ENCODE assay signal across 33 cellular contexts in genomic region chr11:69269926-69270697, GRCh38. TPM values are rescaled to one million over a fixed set of nuclear protein-coding genes. Genes with fewer than 3 reads are reported as not detected.
"Had no signal": no experiment of that assay in that cellular context is flagged by ENCODE, and none has a peak within 500 bp of the region (broad histone marks: within the 10 kb centered on the region; RNA-seq: fewer than 3 reads in every experiment).

No MANE protein-coding gene starts in this region.

- H3K36me3 Mint-ChIP-seq: activated naive CD8-positive, alpha-beta T cell; WTC11 had no signal

- FAIRE-seq: astrocyte, bronchial epithelial cell, colon, endothelial cell of umbilical vein had no signal

- H3K27me3 ChIP-seq: esophagus squamous epithelium had no signal

- H3K27ac ChIP-seq: brain microvascular endothelial cell, epithelial cell of prostate, esophagus squamous epithelium, gastroesophageal sphincter had no signal

- H3K9me3 ChIP-seq: esophagus squamous epithelium, gastroesophageal sphincter had no signal

- H3K4me3 ChIP-seq: esophagus squamous epithelium, gastroesophageal sphincter had no signal

- H3K27me3 Mint-ChIP-seq: activated CD4-positive, alpha-beta memory T cell treated with anti-CD3 and anti-CD28 coated beads, Interleukin-2, amount 10 ng/mL, durations not matched to agents 7 days and 5 days; activated CD4-positive, alpha-beta T cell treated with anti-CD3 and anti-CD28 coated beads, Interleukin-2, amount 10 ng/mL, durations not matched to agents 7 days and 5 days; activated naive CD8-positive, alpha-beta T cell had no signal

- H3K27ac Mint-ChIP-seq: activated CD4-positive, alpha-beta memory T cell treated with anti-CD3 and anti-CD28 coated beads, Interleukin-2, amount 10 ng/mL, durations not matched to agents 7 days and 5 days; activated CD4-positive, alpha-beta T cell treated with anti-CD3 and anti-CD28 coated beads, Interleukin-2, amount 10 ng/mL, durations not matched to agents 7 days and 5 days; activated naive CD8-positive, alpha-beta T cell; activated T-cell treated with anti-CD3 and anti-CD28 coated beads, Interleukin-2, amount 50 U/mL, for 24 hours; activated T-cell treated with anti-CD3 and anti-CD28 coated beads, Interleukin-2, amount 50 U/mL, for 72 hours; effector memory CD8-positive, alpha-beta T cell; WTC11 had no signal

- H3K4me1 Mint-ChIP-seq: activated CD4-positive, alpha-beta memory T cell treated with anti-CD3 and anti-CD28 coated beads, Interleukin-2, amount 10 ng/mL, durations not matched to agents 7 days and 5 days; activated CD4-positive, alpha-beta T cell treated with anti-CD3 and anti-CD28 coated beads, Interleukin-2, amount 10 ng/mL, durations not matched to agents 7 days and 5 days; central memory CD8-positive, alpha-beta T cell; WTC11 had no signal

- H3K9me3 Mint-ChIP-seq: activated CD4-positive, alpha-beta memory T cell treated with anti-CD3 and anti-CD28 coated beads, Interleukin-2, amount 10 ng/mL, durations not matched to agents 7 days and 5 days; activated CD4-positive, alpha-beta T cell treated with anti-CD3 and anti-CD28 coated beads, Interleukin-2, amount 10 ng/mL, durations not matched to agents 7 days and 5 days; activated T-cell treated with anti-CD3 and anti-CD28 coated beads, Interleukin-2, amount 50 U/mL, for 24 hours; central memory CD8-positive, alpha-beta T cell; effector memory CD8-positive, alpha-beta T cell had no signal

- H3K36me3 ChIP-seq: brain microvascular endothelial cell, esophagus squamous epithelium, gastroesophageal sphincter had no signal

- DNase-seq: activated CD4-positive, alpha-beta memory T cell treated with anti-CD3 and anti-CD28 coated beads, Interleukin-2, amount 10 ng/mL, durations not matched to agents 7 days and 5 days; activated CD4-positive, alpha-beta T cell treated with anti-CD3 and anti-CD28 coated beads for 1 hour; activated CD4-positive, alpha-beta T cell treated with anti-CD3 and anti-CD28 coated beads for 4 hours; activated CD4-positive, alpha-beta T cell treated with anti-CD3 and anti-CD28 coated beads, Interleukin-2, amount 10 ng/mL, durations not matched to agents 7 days and 5 days; activated CD4-positive, alpha-beta T cell treated with anti-CD3 and anti-CD28 coated beads, Interleukin-2, amount 50 U/mL, for 4 hours; activated CD8-positive, alpha-beta memory T cell treated with anti-CD3 and anti-CD28 coated beads, Interleukin-2, amount 50 U/mL, for 48 hours; activated gamma-delta T cell; activated naive CD4-positive, alpha-beta T cell; activated naive CD4-positive, alpha-beta T cell treated with anti-CD3 and anti-CD28 coated beads, Interleukin-2, amount 50 U/mL, for 16 hours; activated T-cell treated with anti-CD3 and anti-CD28 coated beads for 4 hours; activated T-cell treated with anti-CD3 and anti-CD28 coated beads, Interleukin-2, amount 50 U/mL, for 24 hours; activated T-cell treated with anti-CD3 and anti-CD28 coated beads, Interleukin-2, amount 50 U/mL, for 72 hours; amniotic stem cell; anterior cingulate cortex; brain microvascular endothelial cell; cortex of kidney; dermis blood vessel endothelial cell; effector CD4-positive, alpha-beta T cell; effector memory CD8-positive, alpha-beta T cell; esophagus squamous epithelium; foreskin melanocyte; T-helper 2 cell had no signal

- H3K4me3 Mint-ChIP-seq: activated CD4-positive, alpha-beta memory T cell treated with anti-CD3 and anti-CD28 coated beads, Interleukin-2, amount 10 ng/mL, durations not matched to agents 7 days and 5 days; activated CD4-positive, alpha-beta T cell treated with anti-CD3 and anti-CD28 coated beads, Interleukin-2, amount 10 ng/mL, durations not matched to agents 7 days and 5 days; activated naive CD8-positive, alpha-beta T cell; activated T-cell treated with anti-CD3 and anti-CD28 coated beads, Interleukin-2, amount 50 U/mL, for 24 hours; activated T-cell treated with anti-CD3 and anti-CD28 coated beads, Interleukin-2, amount 50 U/mL, for 72 hours; central memory CD8-positive, alpha-beta T cell; effector memory CD8-positive, alpha-beta T cell; WTC11 had no signal

RNA-seq across cellular contexts. Expression of gene MYEOV, which starts 23.8 kb away (rescaled TPM):
- total RNA-seq: activated CD4-positive, alpha-beta memory T cell treated with anti-CD3 and anti-CD28 coated beads, Interleukin-2, amount 10 ng/mL, durations not matched to agents 7 days and 5 days; activated CD4-positive, alpha-beta T cell treated with anti-CD3 and anti-CD28 coated beads, Interleukin-2, amount 10 ng/mL, durations not matched to agents 7 days and 5 days; astrocyte; cardiac septum; dermis blood vessel endothelial cell; gastroesophageal sphincter; T-helper 1 cell treated with Interleukin-12 subunit alpha and Interleukin-12 subunit beta and Interleukin-4 antibody, amounts not matched to agents 30 ng/mL and 1 ng/mL, for 36 hours had no signal
